In the genomic region with DNA sequence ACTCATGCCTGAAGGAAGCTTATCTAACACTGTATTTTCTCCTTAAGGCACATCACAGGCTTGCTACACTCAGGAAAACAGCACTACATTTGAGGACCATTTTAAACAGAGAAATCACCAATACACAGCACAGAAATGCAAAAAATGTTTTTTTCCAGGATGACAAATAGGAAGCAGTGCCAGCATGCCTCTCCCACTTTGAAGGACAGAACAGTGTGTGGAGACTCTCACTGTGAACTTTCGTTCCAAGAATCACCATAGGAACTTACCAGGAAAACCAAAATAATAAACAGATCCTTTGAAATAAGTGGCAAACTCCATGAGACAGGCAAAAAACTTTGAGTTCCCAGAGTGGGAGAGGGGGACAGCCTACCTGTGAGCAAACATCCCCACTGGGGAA, we compare ENCODE assay signal across 26 cellular contexts.
"Had no signal": no experiment of that assay in that cellular context is flagged by ENCODE, and none has a peak within 500 bp of the region (broad histone marks: within the 10 kb centered on the region; RNA-seq: fewer than 3 reads in every experiment).

No MANE protein-coding gene starts in this region.

- H3K36me3 ChIP-seq: colonic mucosa, gastrocnemius medialis, left lung, lower lobe of right lung, ovary, spleen, thoracic aorta, tibial nerve, upper lobe of left lung had no signal

- H3K4me1 ChIP-seq: colonic mucosa, gastrocnemius medialis, left lung, lower lobe of right lung, spleen, tibial nerve, upper lobe of left lung had no signal

- H3K9me3 ChIP-seq: colonic mucosa, gastrocnemius medialis, lower lobe of right lung, ovary, thoracic aorta had no signal

- H3K27ac ChIP-seq: colonic mucosa, gastrocnemius medialis, left lung, lower lobe of right lung, ovary, spleen, thoracic aorta, upper lobe of left lung had no signal

- H3K27me3 ChIP-seq: colonic mucosa, gastrocnemius medialis, left lung, ovary, tibial nerve, upper lobe of left lung had no signal

- H3K4me1 Mint-ChIP-seq: central memory CD8-positive, alpha-beta T cell; naive thymus-derived CD8-positive, alpha-beta T cell; stimulated activated memory B cell treated with anti-CD40 and anti-IgM and Interleukin-4, amounts not matched to agents 10 μg/mL and 1 μg/mL and 100 μg/mL, for 72 hours had no signal

- H3K4me3 Mint-ChIP-seq: central memory CD8-positive, alpha-beta T cell; dendritic cell treated with granulocyte-macrophage colony-stimulating factor and Interleukin-4, amounts not matched to agents 40 ng/mL and 50 ng/mL, for 4 days; endodermal cell; naive thymus-derived CD8-positive, alpha-beta T cell; stimulated activated memory B cell treated with anti-CD40 and anti-IgM and Interleukin-4, amounts not matched to agents 10 μg/mL and 1 μg/mL and 100 μg/mL, for 72 hours had no signal

- H3K27ac Mint-ChIP-seq: dendritic cell treated with granulocyte-macrophage colony-stimulating factor and Interleukin-4, amounts not matched to agents 40 ng/mL and 50 ng/mL, for 4 days; endodermal cell; naive thymus-derived CD8-positive, alpha-beta T cell; stimulated activated memory B cell treated with anti-CD40 and anti-IgM and Interleukin-4, amounts not matched to agents 10 μg/mL and 1 μg/mL and 100 μg/mL, for 72 hours had no signal

- DNase-seq: colonic mucosa; effector CD8-positive, alpha-beta T cell; endodermal cell; foreskin fibroblast; gastrocnemius medialis; head of caudate nucleus; hippocampal formation; left cardiac atrium; left lung; lower lobe of right lung; naive thymus-derived CD8-positive, alpha-beta T cell; occipital lobe; ovary; posterior cingulate gyrus; retina; spleen; stimulated activated CD4-positive, alpha-beta T cell treated with anti-CD3 and anti-CD28 coated beads, Interleukin-4, amount 100 ng/mL, for 4 hours; stimulated activated naive CD8-positive, alpha-beta T cell treated with anti-CD3 and anti-CD28 coated beads, Interleukin-15, Interleukin-2, amounts not matched to agents 100 U/mL and 50 U/mL, for 24 hours; substantia nigra; upper lobe of left lung had no signal

- H3K4me3 ChIP-seq: colonic mucosa, gastrocnemius medialis, left lung, lower lobe of right lung, ovary, skin epidermis, spleen, thoracic aorta, tibial nerve, upper lobe of left lung had no signal
